ENCODE assay signal across 27 cellular contexts in the genomic region with DNA sequence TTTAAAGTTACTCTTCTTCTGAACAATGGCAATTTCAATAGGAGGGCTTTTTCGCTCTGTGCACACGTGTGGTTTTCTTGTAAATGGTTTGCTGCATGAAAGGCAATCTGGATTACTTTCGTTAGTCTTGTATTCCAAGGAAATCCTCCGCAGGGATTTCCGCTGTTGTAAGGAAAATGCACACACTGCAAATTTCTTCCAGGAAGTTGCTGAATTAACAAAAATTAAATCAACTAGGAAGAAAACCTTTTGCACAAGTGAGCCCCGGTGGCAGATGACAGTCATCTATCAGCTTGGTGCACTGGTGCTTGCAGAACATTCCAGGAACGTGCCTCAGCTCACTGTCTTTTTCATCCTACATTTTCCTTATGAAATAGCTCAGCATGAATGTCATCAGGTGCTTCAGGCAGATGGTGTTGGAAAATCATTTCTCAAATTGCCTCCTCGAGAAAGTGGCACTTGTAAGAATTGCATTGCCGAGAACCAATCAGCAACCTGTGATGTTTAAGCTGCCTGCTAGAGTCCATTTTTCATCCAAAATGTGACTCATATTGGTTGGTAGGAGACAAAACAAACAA.
"Had no signal": no experiment of that assay in that cellular context is flagged by ENCODE, and none has a peak within 500 bp of the region (broad histone marks: within the 10 kb centered on the region; RNA-seq: fewer than 3 reads in every experiment).

No MANE protein-coding gene starts in this region.

- H3K4me3 ChIP-seq: ascending aorta, ovary, skin epidermis, upper lobe of left lung had no signal

- H3K4me1 Mint-ChIP-seq: activated CD4-positive, alpha-beta T cell treated with anti-CD3 and anti-CD28 coated beads, Interleukin-2, amount 10 ng/mL, durations not matched to agents 24 days and 14 days; activated naive CD4-positive, alpha-beta T cell treated with anti-CD3 and anti-CD28 coated beads, Interleukin-2, amount 10 ng/mL, durations not matched to agents 7 days and 5 days; activated naive CD8-positive, alpha-beta T cell treated with anti-CD3 and anti-CD28 coated beads, Interleukin-2, amount 10 ng/mL, durations not matched to agents 7 days and 5 days; nephron; stimulated activated effector memory CD8-positive, alpha-beta T cell treated with anti-CD3 and anti-CD28 coated beads, Interleukin-12 subunit alpha, Interleukin-12 subunit beta, amount 100 ng/mL, for 72 hours; stimulated activated naive CD8-positive, alpha-beta T cell treated with anti-CD3 and anti-CD28 coated beads, Interleukin-15, amount 100 ng/mL, for 72 hours had no signal

- H3K27me3 ChIP-seq: ascending aorta, ovary, upper lobe of left lung had no signal

- H3K27ac Mint-ChIP-seq: activated CD4-positive, alpha-beta memory T cell treated with anti-CD3 and anti-CD28 coated beads for 36 hours; activated CD4-positive, alpha-beta T cell treated with anti-CD3 and anti-CD28 coated beads, Interleukin-2, amount 10 ng/mL, durations not matched to agents 24 days and 14 days; activated naive CD4-positive, alpha-beta T cell treated with anti-CD3 and anti-CD28 coated beads, Interleukin-2, amount 10 ng/mL, durations not matched to agents 7 days and 5 days; activated naive CD8-positive, alpha-beta T cell treated with anti-CD3 and anti-CD28 coated beads, Interleukin-2, amount 10 ng/mL, durations not matched to agents 7 days and 5 days; activated T-helper 1 cell treated with anti-CD3 and anti-CD28 coated beads, Interleukin-12 subunit alpha, Interleukin-12 subunit beta, Interleukin-2, Interleukin-4 antibody, amounts not matched to agents 30 ng/mL and 10 ng/mL and 1 ng/mL, durations not matched to agents 14 hours and 24 hours and 36 hours; nephron; progenitor cell of endocrine pancreas; stimulated activated effector memory CD8-positive, alpha-beta T cell treated with anti-CD3 and anti-CD28 coated beads, Interleukin-12 subunit alpha, Interleukin-12 subunit beta, amount 100 ng/mL, for 72 hours; stimulated activated naive CD8-positive, alpha-beta T cell treated with anti-CD3 and anti-CD28 coated beads, Interleukin-15, amount 100 ng/mL, for 72 hours had no signal

- ATAC-seq: esophagus mucosa; left ventricle myocardium superior; sciatic nerve; stimulated activated effector memory CD8-positive, alpha-beta T cell treated with anti-CD3 and anti-CD28 coated beads, Interleukin-12 subunit alpha, Interleukin-12 subunit beta, amount 100 ng/mL, for 72 hours; stimulated activated naive CD8-positive, alpha-beta T cell treated with anti-CD3 and anti-CD28 coated beads, Interleukin-15, amount 100 ng/mL, for 72 hours had no signal

- H3K27me3 Mint-ChIP-seq: activated CD4-positive, alpha-beta memory T cell treated with anti-CD3 and anti-CD28 coated beads for 36 hours; activated CD4-positive, alpha-beta T cell treated with anti-CD3 and anti-CD28 coated beads, Interleukin-2, amount 10 ng/mL, durations not matched to agents 24 days and 14 days; activated naive CD4-positive, alpha-beta T cell treated with anti-CD3 and anti-CD28 coated beads, Interleukin-2, amount 10 ng/mL, durations not matched to agents 7 days and 5 days; activated naive CD8-positive, alpha-beta T cell treated with anti-CD3 and anti-CD28 coated beads, Interleukin-2, amount 10 ng/mL, durations not matched to agents 7 days and 5 days; progenitor cell of endocrine pancreas; stimulated activated naive CD8-positive, alpha-beta T cell treated with anti-CD3 and anti-CD28 coated beads, Interleukin-15, amount 100 ng/mL, for 72 hours had no signal

- FAIRE-seq: endothelial cell of umbilical vein had no signal

- H3K4me3 Mint-ChIP-seq: activated CD4-positive, alpha-beta memory T cell treated with anti-CD3 and anti-CD28 coated beads for 36 hours; activated CD4-positive, alpha-beta T cell treated with anti-CD3 and anti-CD28 coated beads, Interleukin-2, amount 10 ng/mL, durations not matched to agents 24 days and 14 days; activated naive CD4-positive, alpha-beta T cell treated with anti-CD3 and anti-CD28 coated beads, Interleukin-2, amount 10 ng/mL, durations not matched to agents 7 days and 5 days; activated naive CD8-positive, alpha-beta T cell treated with anti-CD3 and anti-CD28 coated beads, Interleukin-2, amount 10 ng/mL, durations not matched to agents 7 days and 5 days; activated T-helper 1 cell treated with anti-CD3 and anti-CD28 coated beads, Interleukin-12 subunit alpha, Interleukin-12 subunit beta, Interleukin-2, Interleukin-4 antibody, amounts not matched to agents 30 ng/mL and 10 ng/mL and 1 ng/mL, durations not matched to agents 14 hours and 24 hours and 36 hours; nephron; stimulated activated effector memory CD8-positive, alpha-beta T cell treated with anti-CD3 and anti-CD28 coated beads, Interleukin-12 subunit alpha, Interleukin-12 subunit beta, amount 100 ng/mL, for 72 hours; stimulated activated naive CD8-positive, alpha-beta T cell treated with anti-CD3 and anti-CD28 coated beads, Interleukin-15, amount 100 ng/mL, for 72 hours had no signal

- H3K9me3 Mint-ChIP-seq: activated CD4-positive, alpha-beta memory T cell treated with anti-CD3 and anti-CD28 coated beads for 36 hours; activated CD4-positive, alpha-beta T cell treated with anti-CD3 and anti-CD28 coated beads, Interleukin-2, amount 10 ng/mL, durations not matched to agents 24 days and 14 days; activated naive CD4-positive, alpha-beta T cell treated with anti-CD3 and anti-CD28 coated beads, Interleukin-2, amount 10 ng/mL, durations not matched to agents 7 days and 5 days; activated naive CD8-positive, alpha-beta T cell treated with anti-CD3 and anti-CD28 coated beads, Interleukin-2, amount 10 ng/mL, durations not matched to agents 7 days and 5 days; activated T-helper 1 cell treated with anti-CD3 and anti-CD28 coated beads, Interleukin-12 subunit alpha, Interleukin-12 subunit beta, Interleukin-2, Interleukin-4 antibody, amounts not matched to agents 30 ng/mL and 10 ng/mL and 1 ng/mL, durations not matched to agents 14 hours and 24 hours and 36 hours; nephron; stimulated activated effector memory CD8-positive, alpha-beta T cell treated with anti-CD3 and anti-CD28 coated beads, Interleukin-12 subunit alpha, Interleukin-12 subunit beta, amount 100 ng/mL, for 72 hours; stimulated activated naive CD8-positive, alpha-beta T cell treated with anti-CD3 and anti-CD28 coated beads, Interleukin-15, amount 100 ng/mL, for 72 hours had no signal

- H3K4me1 ChIP-seq: ascending aorta, upper lobe of left lung had no signal

- H3K27ac ChIP-seq: ascending aorta, ovary, skin epidermis, upper lobe of left lung had no signal

- H3K36me3 Mint-ChIP-seq: activated CD4-positive, alpha-beta memory T cell treated with anti-CD3 and anti-CD28 coated beads for 36 hours; activated naive CD4-positive, alpha-beta T cell treated with anti-CD3 and anti-CD28 coated beads, Interleukin-2, amount 10 ng/mL, durations not matched to agents 7 days and 5 days; activated naive CD8-positive, alpha-beta T cell treated with anti-CD3 and anti-CD28 coated beads, Interleukin-2, amount 10 ng/mL, durations not matched to agents 7 days and 5 days; stimulated activated effector memory CD8-positive, alpha-beta T cell treated with anti-CD3 and anti-CD28 coated beads, Interleukin-12 subunit alpha, Interleukin-12 subunit beta, amount 100 ng/mL, for 72 hours had no signal

- H3K9me3 ChIP-seq: ascending aorta, ovary, upper lobe of left lung had no signal

- H3K36me3 ChIP-seq: ascending aorta, ovary, upper lobe of left lung had no signal

- DNase-seq: activated CD4-positive, alpha-beta memory T cell treated with anti-CD3 and anti-CD28 coated beads for 36 hours; activated CD4-positive, alpha-beta T cell treated with anti-CD3 and anti-CD28 coated beads, Interleukin-2, amount 10 ng/mL, durations not matched to agents 24 days and 14 days; activated CD4-positive, CD25-positive, alpha-beta regulatory T cell treated with anti-CD3 and anti-CD28 coated beads, Interleukin-2, amount 50 U/mL, for 72 hours; activated CD8-positive, alpha-beta memory T cell treated with anti-CD3 and anti-CD28 coated beads, Interleukin-2, amount 50 U/mL, for 4 hours; activated effector memory CD4-positive, alpha-beta T cell treated with anti-CD3 and anti-CD28 coated beads, Interleukin-2, amount 50 U/mL, for 16 hours; activated naive CD4-positive, alpha-beta T cell treated with anti-CD3 and anti-CD28 coated beads, Interleukin-2, amount 10 ng/mL, durations not matched to agents 7 days and 5 days; activated naive CD8-positive, alpha-beta T cell treated with anti-CD3 and anti-CD28 coated beads, Interleukin-2, amount 10 ng/mL, durations not matched to agents 7 days and 5 days; activated T-cell treated with anti-CD3 and anti-CD28 coated beads, Interleukin-2, amount 50 U/mL, for 1 hour; central memory CD4-positive, alpha-beta T cell; foreskin melanocyte; left ventricle myocardium superior; ovary; stimulated activated CD4-positive, alpha-beta T cell treated with anti-CD3 and anti-CD28 coated beads, Interleukin-12 subunit alpha, Interleukin-12 subunit beta, amount 100 ng/mL, for 4 hours; stimulated activated CD4-positive, alpha-beta T cell treated with anti-CD3 and anti-CD28 coated beads, Interleukin-4, amount 100 ng/mL, for 24 hours; stimulated activated naive CD8-positive, alpha-beta T cell treated with anti-CD3 and anti-CD28 coated beads, Interleukin-15, amount 100 ng/mL, for 72 hours; substantia nigra; T-helper 2 cell; upper lobe of left lung had no signal
